23 cellular contexts compared by ENCODE assay signal in the genomic region with DNA sequence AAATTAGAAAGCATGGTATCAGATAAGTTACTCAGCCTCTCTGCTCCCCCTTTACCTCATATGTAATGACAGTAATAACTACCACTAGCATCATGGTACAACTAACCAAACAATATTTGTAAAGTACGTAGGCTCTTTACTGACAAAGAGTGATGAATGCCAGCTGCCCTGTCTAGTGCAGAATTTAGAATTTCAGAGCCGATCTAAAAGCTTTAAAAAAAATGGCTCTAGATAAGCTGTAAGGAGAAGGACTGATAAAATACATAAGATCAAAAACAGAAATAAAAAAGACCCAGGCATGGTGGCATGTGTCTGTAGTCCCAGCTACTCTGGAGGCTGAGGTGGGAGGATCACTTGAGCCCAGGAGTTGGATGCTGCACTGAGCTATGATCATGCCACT.
"Had no signal": no experiment of that assay in that cellular context is flagged by ENCODE, and none has a peak within 500 bp of the region (broad histone marks: within the 10 kb centered on the region; RNA-seq: fewer than 3 reads in every experiment).

No MANE protein-coding gene starts in this region.

- H3K9me3 Mint-ChIP-seq: dendritic cell treated with granulocyte-macrophage colony-stimulating factor and Interleukin-4, amounts not matched to agents 40 ng/mL and 50 ng/mL, for 4 days; endodermal cell; mesothelial cell of epicardium had no signal

- H3K27ac Mint-ChIP-seq: dendritic cell treated with granulocyte-macrophage colony-stimulating factor and Interleukin-4, amounts not matched to agents 40 ng/mL and 50 ng/mL, for 4 days; effector memory CD8-positive, alpha-beta T cell; endodermal cell; mesothelial cell of epicardium had no signal

- H3K4me3 Mint-ChIP-seq: dendritic cell treated with granulocyte-macrophage colony-stimulating factor and Interleukin-4, amounts not matched to agents 40 ng/mL and 50 ng/mL, for 4 days; effector memory CD8-positive, alpha-beta T cell; endodermal cell; mesothelial cell of epicardium; naive B cell had no signal

- ATAC-seq: effector memory CD8-positive, alpha-beta T cell; gastrocnemius medialis; left cardiac atrium; left lung; lower lobe of right lung; mucosa of descending colon had no signal

- H3K27me3 Mint-ChIP-seq: dendritic cell treated with granulocyte-macrophage colony-stimulating factor and Interleukin-4, amounts not matched to agents 40 ng/mL and 50 ng/mL, for 4 days; effector memory CD8-positive, alpha-beta T cell; naive B cell had no signal

- H3K36me3 Mint-ChIP-seq: mesothelial cell of epicardium, naive B cell had no signal

- DNase-seq: colonic mucosa; cortex of kidney; effector CD8-positive, alpha-beta T cell; effector memory CD8-positive, alpha-beta T cell; endodermal cell; erythroblast; esophagus squamous epithelium; foreskin fibroblast; foreskin melanocyte; gastrocnemius medialis; glutamatergic neuron; head of caudate nucleus; heart right ventricle; hippocampal formation; left cardiac atrium; left lung; left ventricle myocardium superior; lower lobe of right lung; mesenchymal stem cell; mucosa of descending colon; naive B cell had no signal

- H3K4me1 Mint-ChIP-seq: naive B cell had no signal
